Comparison of ENCODE assay signal across 8 cellular contexts in genomic region chr7:2037805-2038635, GRCh38.
DNase-seq lines count a peak whose midpoint lies in the region; ATAC-seq and TF ChIP-seq lines count a peak whose summit lies in the region.

No MANE protein-coding gene starts in this region.

- peak overlapping the region; percentile 85 for H3K4me3 Mint-ChIP-seq in T-helper 1 cell treated with Interleukin-12 subunit alpha and Interleukin-12 subunit beta and Interleukin-4 antibody, amounts not matched to agents 30 μg/mL and 1 μg/mL, for 36 hours

- peaks cover 0 to 3% of the 10 kb centered on the region in 2 donors for H3K4me1 ChIP-seq in gastrocnemius medialis

- H3K4me1 Mint-ChIP-seq in T-helper 1 cell treated with Interleukin-12 subunit alpha and Interleukin-12 subunit beta and Interleukin-4 antibody, amounts not matched to agents 30 μg/mL and 1 μg/mL, for 36 hours (ENCODE audit: low read depth) = peaks cover 37% of the 10 kb centered on the region

- DNase-seq in GM12865 (ENCODE audit: low read depth) (peak; percentile 80), fibroblast of the conjunctiva (ENCODE audit: low read depth) (peak; percentile 36), gastrocnemius medialis (no peak)

- intact Hi-C loops in gastrocnemius medialis (cut with DNase I; ENCODE audit: low total_unique reads) = no loop called here

- no peak overlapping the region for H3K27ac ChIP-seq in gastrocnemius medialis

- TF ChIP-seq CTCF in GM12865 (IDR thresholded peaks at IDR 0.05; ENCODE audit: insufficient read depth, low read depth, low read length, missing control alignments) = no peak
- no peak for TF ChIP-seq CTCF in gastrocnemius medialis (IDR thresholded peaks at IDR 0.05 in 4 of 5, conservative IDR thresholded peaks at IDR 0.05 in 1 of 5)

- no peak for TF ChIP-seq POLR2A in gastrocnemius medialis (IDR thresholded peaks at IDR 0.05)
- no peak for TF ChIP-seq POLR2A in GM18505 (IDR thresholded peaks at IDR 0.05; ENCODE audit: borderline replicate concordance, extremely low read depth, insufficient read depth, insufficient read length)

- H3K27ac Mint-ChIP-seq in T-helper 1 cell treated with Interleukin-12 subunit alpha and Interleukin-12 subunit beta and Interleukin-4 antibody, amounts not matched to agents 30 μg/mL and 1 μg/mL, for 36 hours = peak overlapping the region; percentile 77

- ATAC-seq in gastrocnemius medialis (no peak), GM18505 (IDR thresholded peaks at IDR 0.05; ENCODE audit: unreplicated experiment) (no peak), HG03025 (IDR thresholded peaks at IDR 0.05; ENCODE audit: low FRiP score, unreplicated experiment) (no peak), GM21447 (IDR thresholded peaks at IDR 0.05; ENCODE audit: unreplicated experiment) (no peak), HG03520 (IDR thresholded peaks at IDR 0.05; ENCODE audit: unreplicated experiment) (no peak)

- no peaks in the 10 kb centered on the region for H3K9me3 Mint-ChIP-seq in T-helper 1 cell treated with Interleukin-12 subunit alpha and Interleukin-12 subunit beta and Interleukin-4 antibody, amounts not matched to agents 30 μg/mL and 1 μg/mL, for 36 hours

- no peaks in the 10 kb centered on the region for H3K9me3 ChIP-seq in gastrocnemius medialis

- H3K36me3 Mint-ChIP-seq in T-helper 1 cell treated with Interleukin-12 subunit alpha and Interleukin-12 subunit beta and Interleukin-4 antibody, amounts not matched to agents 30 μg/mL and 1 μg/mL, for 36 hours (ENCODE audit: low read depth) = peaks cover 7% of the 10 kb centered on the region

- no peaks in the 10 kb centered on the region for H3K36me3 ChIP-seq in gastrocnemius medialis

- H3K4me3 ChIP-seq in GM12865 (ENCODE audit: low read depth, low read length) = no peak overlapping the region
- peak overlapping the region in 3 of 4 donors; percentile 5 to 15 (median 9) for H3K4me3 ChIP-seq in gastrocnemius medialis

- in situ Hi-C loops in gastrocnemius medialis (cut with MboI; ENCODE audit: low sequenced_read_pairs in 4 of 4) = no loop called here

- peaks cover 8% of the 10 kb centered on the region for H3K27me3 Mint-ChIP-seq in T-helper 1 cell treated with Interleukin-12 subunit alpha and Interleukin-12 subunit beta and Interleukin-4 antibody, amounts not matched to agents 30 μg/mL and 1 μg/mL, for 36 hours (ENCODE audit: low read depth)

- no peaks in the 10 kb centered on the region for H3K27me3 ChIP-seq in gastrocnemius medialis

Comparison
In these comparisons a context has a peak if more than half of its experiments do, and no peak if none do; other contexts are left out.
1. DNase-seq: peak in GM12865 (single experiment) and fibroblast of the conjunctiva (single experiment); none in gastrocnemius medialis (0 of 2).